ENCODE assay signal across 1 cellular context in genomic region chr3:45832691-45833090, GRCh38.
A peak's percentile ranks its signal among the peaks of the same experiment; 100 is the strongest.
TF ChIP-seq lines count a peak whose summit lies in the region.

No MANE protein-coding gene starts in this region.

TF ChIP-seq in SK-N-SH, 30 proteins besides CTCF, POLR2A, EP300 and RAD21:
- TF ChIP-seq CHD2 (IDR thresholded peaks at IDR 0.05; ENCODE audit: low read length, partially characterized antibody) (no peak), SMC3 (IDR thresholded peaks at IDR 0.05; ENCODE audit: low read depth, low read length) (peak; percentile 40; the same call in 1 of the 2 replicates)
